Comparison of ENCODE assay signal across 8 cellular contexts in the genomic region with DNA sequence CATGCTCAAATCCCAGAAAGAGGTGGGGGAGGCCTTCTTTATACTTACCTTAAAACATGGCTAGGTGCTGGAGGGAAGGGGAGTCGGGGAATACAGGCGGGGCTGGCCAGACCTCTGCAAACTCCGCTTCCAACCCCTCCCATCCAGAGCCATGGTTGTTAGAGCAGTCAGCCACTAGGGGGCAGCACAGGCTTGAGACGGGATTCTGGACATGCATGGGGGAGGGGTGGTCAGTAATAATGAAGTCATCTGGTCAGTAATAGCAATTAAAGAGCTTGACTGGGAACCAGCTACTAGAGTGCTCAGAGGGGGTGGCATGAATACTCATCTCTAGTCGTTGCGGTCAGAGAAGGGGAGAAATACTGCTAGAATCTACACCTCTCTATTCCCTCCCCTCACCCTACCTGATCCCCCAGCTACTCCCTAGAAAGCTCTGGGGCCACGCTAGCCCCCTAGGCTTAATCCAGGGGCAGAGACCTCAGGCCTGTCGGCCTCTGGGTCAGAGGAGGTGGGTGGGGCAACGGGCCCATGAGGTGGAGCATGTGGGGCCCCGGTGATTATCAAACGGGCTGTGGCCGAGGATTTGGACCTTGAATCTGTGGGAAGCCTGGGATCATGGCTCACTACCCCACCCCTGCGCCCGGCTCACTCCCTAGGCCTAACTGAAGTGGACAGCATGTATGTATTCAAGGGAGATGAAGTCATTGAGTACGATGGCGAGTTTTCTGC. TPM values are rescaled to one million over a fixed set of nuclear protein-coding genes. Genes with fewer than 3 reads are reported as not detected.
DNase-seq lines count a peak whose midpoint lies in the region; ATAC-seq and TF ChIP-seq lines count a peak whose summit lies in the region.

No MANE protein-coding gene starts in this region.

- no peak overlapping the region for H3K4me3 Mint-ChIP-seq in activated CD4-positive, alpha-beta T cell treated with anti-CD3 and anti-CD28 coated beads, Interleukin-2, amount 10 ng/mL, durations not matched to agents 24 days and 14 days

- ATAC-seq in HG03342 (IDR thresholded peaks at IDR 0.05; ENCODE audit: unreplicated experiment) (peak; percentile 63), left lobe of liver (peak; percentile 98), GM21447 (IDR thresholded peaks at IDR 0.05; ENCODE audit: unreplicated experiment) (no peak)

- H3K27me3 ChIP-seq in colonic mucosa = no peaks in the 10 kb centered on the region

- no peaks in the 10 kb centered on the region for H3K4me1 ChIP-seq in colonic mucosa

- H3K9me3 ChIP-seq in colonic mucosa = no peaks in the 10 kb centered on the region

- no peaks in the 10 kb centered on the region for H3K36me3 ChIP-seq in colonic mucosa

- H3K36me3 Mint-ChIP-seq in activated CD4-positive, alpha-beta T cell treated with anti-CD3 and anti-CD28 coated beads, Interleukin-2, amount 10 ng/mL, durations not matched to agents 24 days and 14 days (ENCODE audit: low read depth) = no peaks in the 10 kb centered on the region

- H3K4me1 Mint-ChIP-seq in activated CD4-positive, alpha-beta T cell treated with anti-CD3 and anti-CD28 coated beads, Interleukin-2, amount 10 ng/mL, durations not matched to agents 24 days and 14 days = no peaks in the 10 kb centered on the region

- no peak overlapping the region for H3K27ac ChIP-seq in colonic mucosa

- H3K4me3 ChIP-seq in colonic mucosa = no peak overlapping the region

- H3K9me3 Mint-ChIP-seq in activated CD4-positive, alpha-beta T cell treated with anti-CD3 and anti-CD28 coated beads, Interleukin-2, amount 10 ng/mL, durations not matched to agents 24 days and 14 days = no peaks in the 10 kb centered on the region

- peak; percentile 88 for TF ChIP-seq CTCF in colonic mucosa (IDR thresholded peaks at IDR 0.05)

- no peaks in the 10 kb centered on the region for H3K27me3 Mint-ChIP-seq in activated CD4-positive, alpha-beta T cell treated with anti-CD3 and anti-CD28 coated beads, Interleukin-2, amount 10 ng/mL, durations not matched to agents 24 days and 14 days

- H3K27ac Mint-ChIP-seq in activated CD4-positive, alpha-beta T cell treated with anti-CD3 and anti-CD28 coated beads, Interleukin-2, amount 10 ng/mL, durations not matched to agents 24 days and 14 days = no peak overlapping the region

- H3K9ac ChIP-seq in colonic mucosa (ENCODE audit: low read depth in 2 of 2, low read length in 2 of 2) = peak overlapping the region in 1 of 2 donors; percentile 1

- intact Hi-C loops in activated CD4-positive, alpha-beta T cell treated with anti-CD3 and anti-CD28 coated beads, Interleukin-2, amount 10 ng/mL, durations not matched to agents 24 days and 14 days (cut with micrococcal nuclease) = loop anchor here (1.0 to 5.0 kb wide), 5 partner anchors 11 to 184 kb away; no protein-coding TSS in a partner anchor
- intact Hi-C loops in colonic mucosa (cut with DNase I) = loop anchor here (2.0 to 10.0 kb wide), 4 partner anchors 58 to 184 kb away; no protein-coding TSS in a partner anchor

- DNase-seq in ELR (ENCODE audit: low read depth) (peak; percentile 93), NCI-H524 (lab: John Stamatoyannopoulos, UW) (peak; percentile 72 to 77), colonic mucosa (peak; percentile 90), left lobe of liver (ENCODE audit: low spot score) (peak; percentile 83)
- peak; percentile 94 for DNase-seq in activated CD4-positive, alpha-beta T cell treated with anti-CD3 and anti-CD28 coated beads, Interleukin-2, amount 10 ng/mL, durations not matched to agents 24 days and 14 days
- peak; percentile 87 to 92 for DNase-seq in stimulated activated CD4-positive, alpha-beta T cell treated with anti-CD3 and anti-CD28 coated beads, Interleukin-2, amount 100 ng/mL, for 24 hours

RNA-seq across cellular contexts. Expression of a gene that starts 2.9 kb away (rescaled TPM):
- not detected in 2 replicates for total RNA-seq in activated CD4-positive, alpha-beta T cell treated with anti-CD3 and anti-CD28 coated beads, Interleukin-2, amount 10 ng/mL, durations not matched to agents 24 days and 14 days
- total RNA-seq in colonic mucosa (not detected), left lobe of liver (not detected)

RNA-seq across cellular contexts. Expression of a gene that starts 11.9 kb away (rescaled TPM):
- total RNA-seq in activated CD4-positive, alpha-beta T cell treated with anti-CD3 and anti-CD28 coated beads, Interleukin-2, amount 10 ng/mL, durations not matched to agents 24 days and 14 days = 70.2 and 70.9 TPM in 2 replicates
- total RNA-seq in colonic mucosa (10 to 100 TPM; 33.0 to 48.3 TPM), left lobe of liver (11.3 TPM)

RNA-seq across cellular contexts. Expression of a gene that starts 41.9 kb away (rescaled TPM):
- not detected in 2 replicates for total RNA-seq in activated CD4-positive, alpha-beta T cell treated with anti-CD3 and anti-CD28 coated beads, Interleukin-2, amount 10 ng/mL, durations not matched to agents 24 days and 14 days
- not detected for total RNA-seq in colonic mucosa
- total RNA-seq in left lobe of liver = not detected
